In the genomic region with DNA sequence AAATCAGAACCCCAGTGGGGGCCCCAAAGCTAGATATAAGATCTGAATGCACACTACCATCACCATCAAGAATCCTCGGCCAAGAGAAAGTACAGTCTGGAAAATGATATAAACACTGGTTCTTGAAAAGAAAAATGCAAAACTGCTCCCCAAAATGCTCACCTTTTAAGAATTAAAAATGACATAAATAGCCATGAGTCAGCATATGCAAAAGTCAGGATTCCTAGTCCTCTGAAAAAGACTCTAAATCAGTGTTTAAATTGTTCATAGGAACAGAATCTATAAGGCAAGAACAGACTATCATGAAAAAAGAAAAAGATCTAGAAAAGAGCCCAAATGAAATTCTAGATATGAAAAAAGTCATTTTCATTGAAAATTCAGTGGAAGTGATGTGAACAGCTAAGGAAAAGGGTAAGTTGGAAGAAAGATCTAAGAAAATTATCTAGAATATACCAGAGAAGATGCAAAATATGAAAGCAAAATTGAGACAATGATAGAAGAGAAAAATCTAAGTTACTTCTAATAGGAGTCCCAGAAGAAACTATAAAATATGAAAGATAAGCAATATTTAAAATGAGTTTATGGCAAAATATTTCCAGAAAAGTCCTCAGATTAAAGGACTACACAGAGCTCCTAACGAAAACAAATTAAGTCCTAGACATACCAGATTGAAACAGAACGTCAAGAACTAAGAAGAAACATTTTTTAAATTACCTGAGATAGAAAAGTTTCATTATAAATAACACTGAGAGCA, we compare ENCODE assay signal across 1 cellular context.
TF ChIP-seq lines count a peak whose summit lies in the region.

No MANE protein-coding gene starts in this region.

TF ChIP-seq in GM23338, 12 proteins besides CTCF, POLR2A, EP300 and RAD21:
- TF ChIP-seq NANOG (IDR thresholded peaks at IDR 0.05; ENCODE audit: borderline replicate concordance) (no peak), REST (IDR thresholded peaks at IDR 0.05; ENCODE audit: unreplicated experiment) (no peak), JUNB (IDR thresholded peaks at IDR 0.05; ENCODE audit: unreplicated experiment) (no peak)
